In the genomic region with DNA sequence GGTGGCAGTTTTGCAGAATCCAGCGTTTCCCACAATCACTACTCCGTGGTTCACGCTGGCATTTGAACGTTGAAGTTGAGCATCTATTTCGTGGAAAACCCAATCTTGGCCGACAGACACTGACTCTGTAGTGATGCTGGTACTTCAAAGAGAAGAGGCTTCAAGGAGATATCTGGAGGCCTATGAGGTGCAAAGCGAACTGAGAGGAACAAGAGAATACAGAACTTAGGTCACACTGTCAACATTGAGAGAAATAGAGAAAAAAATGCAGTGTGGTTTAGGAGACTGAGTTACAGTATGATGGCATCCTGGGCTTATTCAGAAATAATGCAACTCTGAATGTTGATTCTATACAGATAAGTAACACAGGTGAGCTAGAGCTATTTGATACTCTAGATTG, we compare ENCODE assay signal across 38 cellular contexts. TPM values are rescaled to one million over a fixed set of nuclear protein-coding genes. Genes with fewer than 3 reads are reported as not detected.
"Had no signal": no experiment of that assay in that cellular context is flagged by ENCODE, and none has a peak within 500 bp of the region (broad histone marks: within the 10 kb centered on the region; RNA-seq: fewer than 3 reads in every experiment).

No MANE protein-coding gene starts in this region.

- H3K27ac ChIP-seq: adrenal gland, body of pancreas, brain microvascular endothelial cell, breast epithelium, VCaP had no signal

- H3K4me3 Mint-ChIP-seq: activated B cell treated with CpG ODN at 0.5 μM for 24 hours; activated CD4-positive, alpha-beta memory T cell treated with anti-CD3 and anti-CD28 coated beads for 36 hours; activated CD4-positive, alpha-beta T cell treated with anti-CD3 and anti-CD28 coated beads, Interleukin-2, amount 10 ng/mL, durations not matched to agents 24 days and 14 days; activated CD8-positive, alpha-beta T cell treated with anti-CD3 and anti-CD28 coated beads for 36 hours; activated naive CD4-positive, alpha-beta T cell treated with anti-CD3 and anti-CD28 coated beads for 36 hours; activated naive CD8-positive, alpha-beta T cell treated with anti-CD3 and anti-CD28 coated beads for 36 hours; activated T-cell treated with anti-CD3 and anti-CD28 coated beads, Interleukin-2, amount 50 U/mL, for 4 hours; activated T-cell treated with anti-CD3 and anti-CD28 coated beads, Interleukin-2, amount 50 U/mL, for 72 hours; activated T-helper 1 cell treated with anti-CD3 and anti-CD28 coated beads, Interleukin-12 subunit alpha, Interleukin-12 subunit beta, Interleukin-2, Interleukin-4 antibody, amounts not matched to agents 30 ng/mL and 10 ng/mL and 1 ng/mL, durations not matched to agents 14 hours and 24 hours and 36 hours; activated T-helper 17 cell treated with anti-CD3 and anti-CD28 coated beads, Interleukin-2, amount 50 U/mL, for 72 hours; T-helper 1 cell treated with Interleukin-12 subunit alpha and Interleukin-12 subunit beta and Interleukin-4 antibody, amounts not matched to agents 30 μg/mL and 1 μg/mL, for 36 hours; T-helper 2 cell treated with Interferon-gamma antibody and Interleukin-4, amounts not matched to agents 5 μg/mL and 100 μg/mL, for 36 hours had no signal

- DNase-seq: activated B cell treated with CpG ODN at 0.5 μM for 24 hours; activated CD4-positive, alpha-beta memory T cell treated with anti-CD3 and anti-CD28 coated beads for 36 hours; activated CD4-positive, alpha-beta T cell treated with anti-CD3 and anti-CD28 coated beads for 4 hours; activated CD4-positive, alpha-beta T cell treated with anti-CD3 and anti-CD28 coated beads, Interleukin-2, amount 10 ng/mL, durations not matched to agents 24 days and 14 days; activated CD4-positive, alpha-beta T cell treated with anti-CD3 and anti-CD28 coated beads, Interleukin-2, amount 50 U/mL, for 1 hour; activated CD4-positive, alpha-beta T cell treated with anti-CD3 and anti-CD28 coated beads, Interleukin-2, amount 50 U/mL, for 4 hours; activated CD4-positive, CD25-positive, alpha-beta regulatory T cell treated with anti-CD3 and anti-CD28 coated beads, Interleukin-2, amount 50 U/mL, for 72 hours; activated CD8-positive, alpha-beta memory T cell treated with anti-CD3 and anti-CD28 coated beads, Interleukin-2, amount 50 U/mL, for 4 hours; activated CD8-positive, alpha-beta T cell treated with anti-CD3 and anti-CD28 coated beads for 36 hours; activated effector memory CD4-positive, alpha-beta T cell treated with anti-CD3 and anti-CD28 coated beads, Interleukin-2, amount 50 U/mL, for 16 hours; activated gamma-delta T cell treated with Interleukin-2 at 50 U/mL for 16 hours; activated naive CD4-positive, alpha-beta T cell; activated naive CD4-positive, alpha-beta T cell treated with anti-CD3 and anti-CD28 coated beads for 36 hours; activated naive CD4-positive, alpha-beta T cell treated with anti-CD3 and anti-CD28 coated beads, Interleukin-2, amount 50 U/mL, for 16 hours; activated naive CD8-positive, alpha-beta T cell treated with anti-CD3 and anti-CD28 coated beads for 36 hours; activated T-cell treated with anti-CD3 and anti-CD28 coated beads for 4 hours; activated T-cell treated with anti-CD3 and anti-CD28 coated beads, Interleukin-2, amount 50 U/mL, for 1 hour; activated T-cell treated with anti-CD3 and anti-CD28 coated beads, Interleukin-2, amount 50 U/mL, for 4 hours; activated T-cell treated with anti-CD3 and anti-CD28 coated beads, Interleukin-2, amount 50 U/mL, for 72 hours; adrenal gland; amniotic stem cell; aorta; body of pancreas; brain microvascular endothelial cell; central memory CD4-positive, alpha-beta T cell; T-helper 1 cell; T-helper 9 cell had no signal

- H3K36me3 Mint-ChIP-seq: activated CD4-positive, alpha-beta memory T cell treated with anti-CD3 and anti-CD28 coated beads for 36 hours; activated naive CD4-positive, alpha-beta T cell treated with anti-CD3 and anti-CD28 coated beads, Interleukin-2, amount 50 U/mL, for 72 hours; activated naive CD8-positive, alpha-beta T cell treated with anti-CD3 and anti-CD28 coated beads for 36 hours had no signal

- ATAC-seq: activated CD8-positive, alpha-beta T cell treated with anti-CD3 and anti-CD28 coated beads for 36 hours; activated naive CD4-positive, alpha-beta T cell treated with anti-CD3 and anti-CD28 coated beads, Interleukin-2, amount 50 U/mL, for 72 hours; activated T-cell treated with anti-CD3 and anti-CD28 coated beads, Interleukin-2, amount 50 U/mL, for 4 hours; activated T-helper 17 cell treated with anti-CD3 and anti-CD28 coated beads, Interleukin-2, amount 50 U/mL, for 72 hours; body of pancreas had no signal

- H3K27me3 Mint-ChIP-seq: activated CD8-positive, alpha-beta T cell treated with anti-CD3 and anti-CD28 coated beads for 36 hours; activated naive CD8-positive, alpha-beta T cell treated with anti-CD3 and anti-CD28 coated beads for 36 hours had no signal

- H3K4me1 ChIP-seq: adrenal gland, body of pancreas, breast epithelium had no signal

- H3K27ac Mint-ChIP-seq: activated B cell treated with CpG ODN at 0.5 μM for 24 hours; activated CD4-positive, alpha-beta memory T cell treated with anti-CD3 and anti-CD28 coated beads for 36 hours; activated CD4-positive, alpha-beta T cell treated with anti-CD3 and anti-CD28 coated beads, Interleukin-2, amount 10 ng/mL, durations not matched to agents 24 days and 14 days; activated CD8-positive, alpha-beta T cell treated with anti-CD3 and anti-CD28 coated beads for 36 hours; activated naive CD4-positive, alpha-beta T cell treated with anti-CD3 and anti-CD28 coated beads for 36 hours; activated naive CD4-positive, alpha-beta T cell treated with anti-CD3 and anti-CD28 coated beads, Interleukin-2, amount 50 U/mL, for 72 hours; activated naive CD8-positive, alpha-beta T cell treated with anti-CD3 and anti-CD28 coated beads for 36 hours; activated T-cell treated with anti-CD3 and anti-CD28 coated beads, Interleukin-2, amount 50 U/mL, for 72 hours; activated T-helper 1 cell treated with anti-CD3 and anti-CD28 coated beads, Interleukin-12 subunit alpha, Interleukin-12 subunit beta, Interleukin-2, Interleukin-4 antibody, amounts not matched to agents 30 ng/mL and 10 ng/mL and 1 ng/mL, durations not matched to agents 14 hours and 24 hours and 36 hours; activated T-helper 17 cell treated with anti-CD3 and anti-CD28 coated beads, Interleukin-2, amount 50 U/mL, for 72 hours; T-helper 1 cell treated with Interleukin-12 subunit alpha and Interleukin-12 subunit beta and Interleukin-4 antibody, amounts not matched to agents 30 μg/mL and 1 μg/mL, for 36 hours; T-helper 2 cell treated with Interferon-gamma antibody and Interleukin-4, amounts not matched to agents 5 μg/mL and 100 μg/mL, for 36 hours had no signal

- H3K36me3 ChIP-seq: adrenal gland, brain microvascular endothelial cell, breast epithelium had no signal

- FAIRE-seq: astrocyte, TTC549 had no signal

- H3K27me3 ChIP-seq: brain microvascular endothelial cell, breast epithelium had no signal

- H3K4me1 Mint-ChIP-seq: activated T-helper 17 cell treated with anti-CD3 and anti-CD28 coated beads, Interleukin-2, amount 50 U/mL, for 72 hours had no signal

- H3K9me3 ChIP-seq: adrenal gland, body of pancreas, breast epithelium had no signal

- H3K9me3 Mint-ChIP-seq: activated B cell treated with CpG ODN at 0.5 μM for 24 hours; activated CD4-positive, alpha-beta memory T cell treated with anti-CD3 and anti-CD28 coated beads for 36 hours; activated CD4-positive, alpha-beta T cell treated with anti-CD3 and anti-CD28 coated beads, Interleukin-2, amount 10 ng/mL, durations not matched to agents 24 days and 14 days; activated CD8-positive, alpha-beta T cell treated with anti-CD3 and anti-CD28 coated beads for 36 hours; activated naive CD4-positive, alpha-beta T cell treated with anti-CD3 and anti-CD28 coated beads for 36 hours; activated naive CD4-positive, alpha-beta T cell treated with anti-CD3 and anti-CD28 coated beads, Interleukin-2, amount 50 U/mL, for 72 hours; activated naive CD8-positive, alpha-beta T cell treated with anti-CD3 and anti-CD28 coated beads for 36 hours; activated T-cell treated with anti-CD3 and anti-CD28 coated beads, Interleukin-2, amount 50 U/mL, for 4 hours; activated T-cell treated with anti-CD3 and anti-CD28 coated beads, Interleukin-2, amount 50 U/mL, for 72 hours; activated T-helper 1 cell treated with anti-CD3 and anti-CD28 coated beads, Interleukin-12 subunit alpha, Interleukin-12 subunit beta, Interleukin-2, Interleukin-4 antibody, amounts not matched to agents 30 ng/mL and 10 ng/mL and 1 ng/mL, durations not matched to agents 14 hours and 24 hours and 36 hours; activated T-helper 17 cell treated with anti-CD3 and anti-CD28 coated beads, Interleukin-2, amount 50 U/mL, for 72 hours; T-helper 1 cell treated with Interleukin-12 subunit alpha and Interleukin-12 subunit beta and Interleukin-4 antibody, amounts not matched to agents 30 μg/mL and 1 μg/mL, for 36 hours; T-helper 2 cell treated with Interferon-gamma antibody and Interleukin-4, amounts not matched to agents 5 μg/mL and 100 μg/mL, for 36 hours had no signal

- H3K4me3 ChIP-seq: adrenal gland, body of pancreas, breast epithelium had no signal

RNA-seq across cellular contexts. Expression of gene CCL16, which starts 16.0 kb away (rescaled TPM):
- total RNA-seq: activated B cell treated with CpG ODN at 0.5 μM for 24 hours; activated CD4-positive, alpha-beta memory T cell treated with anti-CD3 and anti-CD28 coated beads for 36 hours; activated CD4-positive, alpha-beta T cell treated with anti-CD3 and anti-CD28 coated beads, Interleukin-2, amount 10 ng/mL, durations not matched to agents 24 days and 14 days; activated CD8-positive, alpha-beta memory T cell treated with anti-CD3 and anti-CD28 coated beads for 36 hours; activated CD8-positive, alpha-beta T cell treated with anti-CD3 and anti-CD28 coated beads for 36 hours; activated naive CD4-positive, alpha-beta T cell treated with anti-CD3 and anti-CD28 coated beads for 36 hours; activated naive CD4-positive, alpha-beta T cell treated with anti-CD3 and anti-CD28 coated beads, Interleukin-2, amount 50 U/mL, for 72 hours; activated naive CD8-positive, alpha-beta T cell treated with anti-CD3 and anti-CD28 coated beads for 36 hours; activated T-cell treated with anti-CD3 and anti-CD28 coated beads, Interleukin-2, amount 50 U/mL, for 4 hours; activated T-cell treated with anti-CD3 and anti-CD28 coated beads, Interleukin-2, amount 50 U/mL, for 72 hours; activated T-helper 1 cell treated with anti-CD3 and anti-CD28 coated beads, Interleukin-12 subunit alpha, Interleukin-12 subunit beta, Interleukin-2, Interleukin-4 antibody, amounts not matched to agents 30 ng/mL and 10 ng/mL and 1 ng/mL, durations not matched to agents 14 hours and 24 hours and 36 hours; activated T-helper 17 cell treated with anti-CD3 and anti-CD28 coated beads, Interleukin-2, amount 50 U/mL, for 72 hours; astrocyte; cardiac septum had no signal
- polyA plus RNA-seq: aorta had no signal

RNA-seq across cellular contexts. Expression of gene CCL14, which starts 21.3 kb away (rescaled TPM):
- total RNA-seq: activated B cell treated with CpG ODN at 0.5 μM for 24 hours; activated CD4-positive, alpha-beta memory T cell treated with anti-CD3 and anti-CD28 coated beads for 36 hours; activated CD4-positive, alpha-beta T cell treated with anti-CD3 and anti-CD28 coated beads, Interleukin-2, amount 10 ng/mL, durations not matched to agents 24 days and 14 days; activated CD8-positive, alpha-beta memory T cell treated with anti-CD3 and anti-CD28 coated beads for 36 hours; activated CD8-positive, alpha-beta T cell treated with anti-CD3 and anti-CD28 coated beads for 36 hours; activated naive CD4-positive, alpha-beta T cell treated with anti-CD3 and anti-CD28 coated beads for 36 hours; activated naive CD4-positive, alpha-beta T cell treated with anti-CD3 and anti-CD28 coated beads, Interleukin-2, amount 50 U/mL, for 72 hours; activated naive CD8-positive, alpha-beta T cell treated with anti-CD3 and anti-CD28 coated beads for 36 hours; activated T-cell treated with anti-CD3 and anti-CD28 coated beads, Interleukin-2, amount 50 U/mL, for 4 hours; activated T-cell treated with anti-CD3 and anti-CD28 coated beads, Interleukin-2, amount 50 U/mL, for 72 hours; activated T-helper 1 cell treated with anti-CD3 and anti-CD28 coated beads, Interleukin-12 subunit alpha, Interleukin-12 subunit beta, Interleukin-2, Interleukin-4 antibody, amounts not matched to agents 30 ng/mL and 10 ng/mL and 1 ng/mL, durations not matched to agents 14 hours and 24 hours and 36 hours; activated T-helper 17 cell treated with anti-CD3 and anti-CD28 coated beads, Interleukin-2, amount 50 U/mL, for 72 hours; astrocyte had no signal

RNA-seq across cellular contexts. Expression of gene LYZL6, which starts 21.8 kb away (rescaled TPM):
- total RNA-seq: activated B cell treated with CpG ODN at 0.5 μM for 24 hours; activated CD4-positive, alpha-beta memory T cell treated with anti-CD3 and anti-CD28 coated beads for 36 hours; activated CD4-positive, alpha-beta T cell treated with anti-CD3 and anti-CD28 coated beads, Interleukin-2, amount 10 ng/mL, durations not matched to agents 24 days and 14 days; activated CD8-positive, alpha-beta memory T cell treated with anti-CD3 and anti-CD28 coated beads for 36 hours; activated CD8-positive, alpha-beta T cell treated with anti-CD3 and anti-CD28 coated beads for 36 hours; activated naive CD4-positive, alpha-beta T cell treated with anti-CD3 and anti-CD28 coated beads for 36 hours; activated naive CD4-positive, alpha-beta T cell treated with anti-CD3 and anti-CD28 coated beads, Interleukin-2, amount 50 U/mL, for 72 hours; activated naive CD8-positive, alpha-beta T cell treated with anti-CD3 and anti-CD28 coated beads for 36 hours; activated T-cell treated with anti-CD3 and anti-CD28 coated beads, Interleukin-2, amount 50 U/mL, for 4 hours; activated T-cell treated with anti-CD3 and anti-CD28 coated beads, Interleukin-2, amount 50 U/mL, for 72 hours; activated T-helper 1 cell treated with anti-CD3 and anti-CD28 coated beads, Interleukin-12 subunit alpha, Interleukin-12 subunit beta, Interleukin-2, Interleukin-4 antibody, amounts not matched to agents 30 ng/mL and 10 ng/mL and 1 ng/mL, durations not matched to agents 14 hours and 24 hours and 36 hours; activated T-helper 17 cell treated with anti-CD3 and anti-CD28 coated beads, Interleukin-2, amount 50 U/mL, for 72 hours; adrenal gland; aorta; astrocyte; body of pancreas; breast epithelium; cardiac septum had no signal
- polyA plus RNA-seq: adrenal gland, aorta had no signal

RNA-seq across cellular contexts. Expression of gene RDM1, which starts 34.7 kb away (rescaled TPM):
- total RNA-seq: activated B cell treated with CpG ODN at 0.5 μM for 24 hours; activated T-cell treated with anti-CD3 and anti-CD28 coated beads, Interleukin-2, amount 50 U/mL, for 4 hours; adrenal gland; aorta; astrocyte; body of pancreas; breast epithelium; cardiac septum had no signal
- polyA plus RNA-seq: aorta had no signal

RNA-seq across cellular contexts. Expression of gene CCL15, which starts 36.1 kb away (rescaled TPM):
- total RNA-seq: activated B cell treated with CpG ODN at 0.5 μM for 24 hours; activated CD4-positive, alpha-beta memory T cell treated with anti-CD3 and anti-CD28 coated beads for 36 hours; activated CD4-positive, alpha-beta T cell treated with anti-CD3 and anti-CD28 coated beads, Interleukin-2, amount 10 ng/mL, durations not matched to agents 24 days and 14 days; activated CD8-positive, alpha-beta memory T cell treated with anti-CD3 and anti-CD28 coated beads for 36 hours; activated CD8-positive, alpha-beta T cell treated with anti-CD3 and anti-CD28 coated beads for 36 hours; activated naive CD4-positive, alpha-beta T cell treated with anti-CD3 and anti-CD28 coated beads for 36 hours; activated naive CD4-positive, alpha-beta T cell treated with anti-CD3 and anti-CD28 coated beads, Interleukin-2, amount 50 U/mL, for 72 hours; activated naive CD8-positive, alpha-beta T cell treated with anti-CD3 and anti-CD28 coated beads for 36 hours; activated T-cell treated with anti-CD3 and anti-CD28 coated beads, Interleukin-2, amount 50 U/mL, for 4 hours; activated T-cell treated with anti-CD3 and anti-CD28 coated beads, Interleukin-2, amount 50 U/mL, for 72 hours; activated T-helper 1 cell treated with anti-CD3 and anti-CD28 coated beads, Interleukin-12 subunit alpha, Interleukin-12 subunit beta, Interleukin-2, Interleukin-4 antibody, amounts not matched to agents 30 ng/mL and 10 ng/mL and 1 ng/mL, durations not matched to agents 14 hours and 24 hours and 36 hours; activated T-helper 17 cell treated with anti-CD3 and anti-CD28 coated beads, Interleukin-2, amount 50 U/mL, for 72 hours; aorta; astrocyte; breast epithelium; cardiac septum had no signal
